In genomic region chr20:53900380-53900999, GRCh38 we compare ENCODE assay signal across 9 cellular contexts.
DNase-seq lines count a peak whose midpoint lies in the region; ATAC-seq and TF ChIP-seq lines count a peak whose summit lies in the region.
"Had no signal": no experiment of that assay in that cellular context is flagged by ENCODE, and none has a peak within 500 bp of the region (broad histone marks: within the 10 kb centered on the region; RNA-seq: fewer than 3 reads in every experiment).

No MANE protein-coding gene starts in this region.

- intact Hi-C loops in sigmoid colon (cut with DNase I), result no loop called here

- H3K4me1 ChIP-seq in sigmoid colon, result peaks cover 0 to 30% (median 28%) of the 10 kb centered on the region in 4 donors

- H3K27me3 ChIP-seq in sigmoid colon, result no peaks in the 10 kb centered on the region
- H3K27me3 ChIP-seq in WERI-Rb-1 (ENCODE audit: insufficient read depth, low read depth, severe bottlenecking), result no peaks in the 10 kb centered on the region

- H3K36me3 ChIP-seq in sigmoid colon (no peaks in the 10 kb centered on the region), WERI-Rb-1 (no peaks in the 10 kb centered on the region)

- in situ Hi-C loops in SK-MEL-5 (cut with HindIII; ENCODE audit: low pct_unique_long_range_greater_than_20kb, low sequenced_read_pairs), result loop anchor here (25.0 kb wide), 1 partner anchor 138 kb away; no protein-coding TSS in a partner anchor

- H3K9me3 ChIP-seq in sigmoid colon (no peaks in the 10 kb centered on the region), WERI-Rb-1 (ENCODE audit: severe bottlenecking) (no peaks in the 10 kb centered on the region)

- TF ChIP-seq POLR2A in sigmoid colon (IDR thresholded peaks at IDR 0.05) (no peak), erythroblast (IDR thresholded peaks at IDR 0.05; ENCODE audit: low read length) (no peak)

- H3K27ac ChIP-seq in sigmoid colon (peak overlapping the region; percentile 46 to 62 (median 54)), WERI-Rb-1 (no peak overlapping the region)

- ATAC-seq in GM18502 (IDR thresholded peaks at IDR 0.05; ENCODE audit: poor library complexity, unreplicated experiment), result peak; percentile 32

- WGBS in sigmoid colon, 2 donors, result 16 to 48% methylated on average over 4 of the region's 4 CpGs

- peak; percentile 90 for DNase-seq in SK-MEL-5 (ENCODE audit: low read depth, low spot score)
- DNase-seq in fibroblast of the aortic adventitia (ENCODE audit: low read depth), result peak; percentile 95
- no peak for DNase-seq in sigmoid colon
- no peak for DNase-seq in NCI-H2029 (lab: John Stamatoyannopoulos, UW)
- DNase-seq in erythroblast (lab: John Stamatoyannopoulos, UW), result no peak
- DNase-seq in T1000 (lab: John Stamatoyannopoulos, UW), result no peak
- DNase-seq in WERI-Rb-1, result no peak
- DNase-seq: NCI-H2029 treated with DMSO at 0.1 percent for 48 hours had no signal

- TF ChIP-seq EP300 in sigmoid colon (IDR thresholded peaks at IDR 0.05), result no peak

- TF ChIP-seq CTCF in fibroblast of the aortic adventitia (IDR thresholded peaks at IDR 0.05; ENCODE audit: insufficient read depth, low read length), result no peak
- no peak for TF ChIP-seq CTCF in sigmoid colon (IDR thresholded peaks at IDR 0.05)
- TF ChIP-seq CTCF in WERI-Rb-1 (IDR thresholded peaks at IDR 0.05; ENCODE audit: low read depth, low read length), result no peak

- H3K4me3 ChIP-seq in fibroblast of the aortic adventitia (ENCODE audit: low read depth, low read length) (no peak overlapping the region), sigmoid colon (no peak overlapping the region), WERI-Rb-1 (ENCODE audit: low read depth, low read length) (no peak overlapping the region)

Comparison
In these comparisons a context has a peak if more than half of its experiments do, and no peak if none do; other contexts are left out.
1. DNase-seq: peak in SK-MEL-5 (single experiment) and fibroblast of the aortic adventitia (single experiment); none in sigmoid colon (single experiment), NCI-H2029 (single experiment), erythroblast (0 of 2), T1000 (single experiment) and WERI-Rb-1 (single experiment).